Comparison of ENCODE assay signal across 8 cellular contexts in genomic region chr1:101257500-101258325, GRCh38. TPM values are rescaled to one million over a fixed set of nuclear protein-coding genes. Genes with fewer than 3 reads are reported as not detected.
DNase-seq lines count a peak whose midpoint lies in the region; ATAC-seq, FAIRE-seq and TF ChIP-seq lines count a peak whose summit lies in the region.

No MANE protein-coding gene starts in this region.

- H3K4me2 ChIP-seq in K562 (ENCODE audit: insufficient read depth, low read length) (peak overlapping the region; percentile 48), mesendoderm (ENCODE audit: low read length) (no peak overlapping the region)

- no peak overlapping the region for H2BK5ac ChIP-seq in mesendoderm (ENCODE audit: low read length)

- no peak for TF ChIP-seq CTCF in K562 (IDR thresholded peaks at IDR 0.05 in 2 of 3, conservative IDR thresholded peaks at IDR 0.05 in 1 of 3; ENCODE audit: insufficient read depth in 2 of 3, low read depth in 1 of 3, low read length in 3 of 3)

- H3K4me1 ChIP-seq in K562 (replicated peaks in 1 of 2; ENCODE audit: control insufficient read depth in 2 of 2, insufficient read depth in 2 of 2, low read length in 2 of 2) (peaks cover 13 to 42% of the 10 kb centered on the region in 2 experiments), aorta (ENCODE audit: control insufficient read depth in 1 of 2, insufficient read depth in 2 of 2, low read length in 2 of 2) (no peaks in the 10 kb centered on the region), mesendoderm (ENCODE audit: control insufficient read depth, low read depth, low read length) (no peaks in the 10 kb centered on the region)

- H3K27ac ChIP-seq in KOPT-K1 (ENCODE audit: low read depth, low read length, poor library complexity, severe bottlenecking) (peak overlapping the region; percentile 67), K562 (ENCODE audit: extremely low read depth, low read depth, low read length) (peak overlapping the region; percentile 72; the same call in 2 of the 3 replicates), aorta (ENCODE audit: low read depth in 1 of 2, low read length in 2 of 2) (no peak overlapping the region), mesendoderm (ENCODE audit: low read depth, low read length) (no peak overlapping the region)

- ATAC-seq in GM18861 (IDR thresholded peaks at IDR 0.05; ENCODE audit: unreplicated experiment): peak; percentile 91
- ATAC-seq in K562: peak; percentile 93
- peak; percentile 50 for ATAC-seq in aorta (ENCODE audit: low FRiP score)

- CTCF ChIA-PET in K562 (lab: Yijun Ruan, JAX; ENCODE audit: low intra/inter-chr PET ratio): no interaction called here

- no peak overlapping the region for H4K5ac ChIP-seq in mesendoderm (ENCODE audit: low read length)

- no peaks in the 10 kb centered on the region for H3K27me3 ChIP-seq in K562 (ENCODE audit: control insufficient read depth in 2 of 2, insufficient read depth in 2 of 2, low read length in 2 of 2)
- no peaks in the 10 kb centered on the region for H3K27me3 ChIP-seq in aorta (ENCODE audit: control insufficient read depth in 1 of 2, insufficient read depth in 2 of 2, low read length in 1 of 2)
- no peaks in the 10 kb centered on the region for H3K27me3 ChIP-seq in mesendoderm (ENCODE audit: insufficient read depth, low read length, poor library complexity)

- no peak overlapping the region for H2BK15ac ChIP-seq in mesendoderm (replicated peaks; ENCODE audit: low read depth)

- H3K36me3 ChIP-seq in KOPT-K1 (ENCODE audit: insufficient read depth, low read length): no peaks in the 10 kb centered on the region
- no peaks in the 10 kb centered on the region for H3K36me3 ChIP-seq in K562 (ENCODE audit: control insufficient read depth, insufficient read depth, low read length)
- no peaks in the 10 kb centered on the region for H3K36me3 ChIP-seq in aorta (ENCODE audit: control insufficient read depth in 1 of 2, insufficient read depth in 2 of 2, low read length in 1 of 2)
- no peaks in the 10 kb centered on the region for H3K36me3 ChIP-seq in mesendoderm (ENCODE audit: control insufficient read depth, insufficient read depth, low read length)

- intact Hi-C loops in K562 (cut with micrococcal nuclease) (no loop called here), aorta (cut with DNase I) (no loop called here)

- no peak for TF ChIP-seq POLR2A in K562 (conservative IDR thresholded peaks at IDR 0.05)

- H2AFZ ChIP-seq in K562 (ENCODE audit: low read depth, low read length): peak overlapping the region; percentile 78

- H3K9ac ChIP-seq in K562 (ENCODE audit: insufficient read depth in 1 of 2, low read depth in 2 of 2, low read length in 2 of 2) (peak overlapping the region; percentile 30 to 53; a peak in 2 of 4 replicates), mesendoderm (ENCODE audit: low read length) (no peak overlapping the region)

- FAIRE-seq in K562 (lab: Jason Lieb, UNC): peak; percentile 98

- H3K4me3 ChIP-seq in K562: no peak overlapping the region
- H3K4me3 ChIP-seq in aorta (ENCODE audit: low read length in 2 of 2): no peak overlapping the region
- H3K4me3 ChIP-seq in mesendoderm (ENCODE audit: low read length): no peak overlapping the region

- no TSS peak for BruUV-seq in K562 (replicated peaks; lab: Mats Ljungman, UMichigan)

- peak; percentile 31; the same call in 1 of the 2 replicates for TF ChIP-seq EP300 in K562 (IDR thresholded peaks at IDR 0.05; ENCODE audit: low read length)

- no peaks in the 10 kb centered on the region for H3K9me3 ChIP-seq in KOPT-K1 (ENCODE audit: insufficient read depth, low read length, poor library complexity, severe bottlenecking)
- H3K9me3 ChIP-seq in K562 (replicated peaks; ENCODE audit: control insufficient read depth, insufficient read depth, low read depth, low read length): no peaks in the 10 kb centered on the region
- H3K9me3 ChIP-seq in aorta (ENCODE audit: control insufficient read depth, low read length): no peaks in the 10 kb centered on the region

- WGBS in K562 (ENCODE audit: insufficient coverage, low coverage, missing lambda C conversion rate): 13% methylated on average over 3 of the region's 3 CpGs
- WGBS in aorta, 2 donors: 96 to 98% methylated on average over 3 of the region's 3 CpGs
- no CpG with 5 or more reads among the region's 3 CpGs for WGBS in mesendoderm (ENCODE audit: extremely low coverage, insufficient coverage, low lambda C conversion rate)

- no peak overlapping the region for H2BK120ac ChIP-seq in mesendoderm (ENCODE audit: low read depth, low read length)

- no peak overlapping the region for H3K18ac ChIP-seq in mesendoderm (ENCODE audit: low read length)

- H3K79me2 ChIP-seq in K562 (ENCODE audit: control insufficient read depth, insufficient read depth, low read length) (no peaks in the 10 kb centered on the region), mesendoderm (ENCODE audit: control insufficient read depth, insufficient read depth, low read length) (no peaks in the 10 kb centered on the region)

- H3K23ac ChIP-seq in mesendoderm (ENCODE audit: low read length): no peak overlapping the region

- peak; percentile 64 for DNase-seq in H4 (ENCODE audit: low spot score)
- DNase-seq in K562 (ENCODE audit: extremely low read depth in 1 of 4, low spot score in 3 of 4): peak in 3 of 4 experiments; percentile 23 to 94 (median 80)
- no peak for DNase-seq in aorta
- DNase-seq in mesendoderm: no peak
- no peak for DNase-seq in NCI-H2196 treated with DMSO at 0.1 percent for 48 hours (lab: John Stamatoyannopoulos, UW; ENCODE audit: unreplicated experiment)
- DNase-seq in stimulated activated CD4-positive, alpha-beta T cell treated with anti-CD3 and anti-CD28 coated beads, Interleukin-4, amount 100 ng/mL, for 24 hours: no peak

- in situ Hi-C loops in K562 (cut with MboI): no loop called here

- no peaks in the 10 kb centered on the region for H4K20me1 ChIP-seq in K562 (replicated peaks; ENCODE audit: control insufficient read depth, insufficient read depth, low read length)

- no peak for TF ChIP-seq RAD21 in K562 (CRISPR knock-in tag; conservative IDR thresholded peaks at IDR 0.05 in 1 of 2, IDR thresholded peaks at IDR 0.05 in 1 of 2)

- H3K4ac ChIP-seq in mesendoderm (ENCODE audit: low read depth, low read length): no peak overlapping the region

- no peak overlapping the region for H3K56ac ChIP-seq in mesendoderm (ENCODE audit: low read length)

- no peak overlapping the region for H2AK5ac ChIP-seq in mesendoderm (ENCODE audit: low read length)

- no peaks in the 10 kb centered on the region for H3K9me1 ChIP-seq in K562 (ENCODE audit: control insufficient read depth, insufficient read depth, low read length)

- H3K79me1 ChIP-seq in mesendoderm (ENCODE audit: low read length): no peaks in the 10 kb centered on the region

- H4K8ac ChIP-seq in mesendoderm (ENCODE audit: low read depth, low read length): no peak overlapping the region

- POLR2A ChIA-PET in K562 (lab: Yijun Ruan, JAX): interaction anchor here (0.9 kb wide), 1 partner anchor 10 kb away, joined by 4 read pairs; no protein-coding TSS in a partner anchor

TF ChIP-seq in K562, 482 proteins besides CTCF, POLR2A, EP300 and RAD21 (continues in another document):
- TF ChIP-seq ZNF12 (CRISPR knock-in tag; IDR thresholded peaks at IDR 0.05): no peak
- TF ChIP-seq, protein P1, sequence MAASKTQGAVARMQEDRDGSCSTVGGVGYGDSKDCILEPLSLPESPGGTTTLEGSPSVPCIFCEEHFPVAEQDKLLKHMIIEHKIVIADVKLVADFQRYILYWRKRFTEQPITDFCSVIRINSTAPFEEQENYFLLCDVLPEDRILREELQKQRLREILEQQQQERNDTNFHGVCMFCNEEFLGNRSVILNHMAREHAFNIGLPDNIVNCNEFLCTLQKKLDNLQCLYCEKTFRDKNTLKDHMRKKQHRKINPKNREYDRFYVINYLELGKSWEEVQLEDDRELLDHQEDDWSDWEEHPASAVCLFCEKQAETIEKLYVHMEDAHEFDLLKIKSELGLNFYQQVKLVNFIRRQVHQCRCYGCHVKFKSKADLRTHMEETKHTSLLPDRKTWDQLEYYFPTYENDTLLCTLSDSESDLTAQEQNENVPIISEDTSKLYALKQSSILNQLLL (CRISPR knock-in tag; IDR thresholded peaks at IDR 0.05; ENCODE audit: borderline replicate concordance): no peak
- TF ChIP-seq, protein P2, sequence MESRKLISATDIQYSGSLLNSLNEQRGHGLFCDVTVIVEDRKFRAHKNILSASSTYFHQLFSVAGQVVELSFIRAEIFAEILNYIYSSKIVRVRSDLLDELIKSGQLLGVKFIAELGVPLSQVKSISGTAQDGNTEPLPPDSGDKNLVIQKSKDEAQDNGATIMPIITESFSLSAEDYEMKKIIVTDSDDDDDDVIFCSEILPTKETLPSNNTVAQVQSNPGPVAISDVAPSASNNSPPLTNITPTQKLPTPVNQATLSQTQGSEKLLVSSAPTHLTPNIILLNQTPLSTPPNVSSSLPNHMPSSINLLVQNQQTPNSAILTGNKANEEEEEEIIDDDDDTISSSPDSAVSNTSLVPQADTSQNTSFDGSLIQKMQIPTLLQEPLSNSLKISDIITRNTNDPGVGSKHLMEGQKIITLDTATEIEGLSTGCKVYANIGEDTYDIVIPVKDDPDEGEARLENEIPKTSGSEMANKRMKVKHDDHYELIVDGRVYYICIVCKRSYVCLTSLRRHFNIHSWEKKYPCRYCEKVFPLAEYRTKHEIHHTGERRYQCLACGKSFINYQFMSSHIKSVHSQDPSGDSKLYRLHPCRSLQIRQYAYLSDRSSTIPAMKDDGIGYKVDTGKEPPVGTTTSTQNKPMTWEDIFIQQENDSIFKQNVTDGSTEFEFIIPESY (CRISPR knock-in tag; IDR thresholded peaks at IDR 0.05): no peak

RNA-seq across cellular contexts. Expression of gene S1PR1, which starts 20.9 kb away (rescaled TPM):
- total RNA-seq in H4 (2014; rRNA removed; shearing (Covaris generic)): 3.2 and 4.9 TPM in 2 replicates
- total RNA-seq in K562 (2011; cell fraction: chromatin; rRNA removed; ENCODE audit: low replicate concordance): 0.93 and 1.5 TPM in 2 replicates
- 0.92 and 1.3 TPM in 2 replicates for total RNA-seq in K562 (2011; cell fraction: nucleolus; rRNA removed)
- total RNA-seq in K562 (2011; cell fraction: nucleoplasm; rRNA removed): 0.61 and 0.73 TPM in 2 replicates
- total RNA-seq in K562 (2014; rRNA removed) (0.36 and 0.41 TPM in 2 replicates), K562 (2014; rRNA removed; fragmentation: Illumina TruSeq; extraction: Trizol) (0.29 and 0.32 TPM in 2 replicates), K562 (2015; rRNA removed; fragmentation: Illumina TruSeq; extraction: Trizol) (1.2 TPM in 2 replicates), K562 (2021) (0.73 and 1.1 TPM in 2 replicates), aorta (10 to 100 TPM; 51.3 to 71.0 TPM)
- polyA plus RNA-seq in K562 (2011; rRNA removed) (0.85 and 1.0 TPM in 2 replicates), K562 (2014; fragmentation: Illumina TruSeq; extraction: Trizol) (0.43 and 0.54 TPM in 2 replicates), K562 (2014; fragmentation: Nextera tagmentation; extraction: Ambion mirVana) (under 1 TPM; 0.22 to 0.51 TPM), K562 (2014; rRNA removed) (0.32 and 0.34 TPM in 2 replicates), aorta (1 to 10 TPM; 3.1 to 9.1 TPM)
- 1.4 and 1.7 TPM in 2 replicates for polyA plus RNA-seq in K562 (2011; cell fraction: cytosol; rRNA removed)
- polyA plus RNA-seq in K562 (2011; cell fraction: nucleus; rRNA removed): 2.9 and 4.5 TPM in 2 replicates
- 1.6 and 1.9 TPM in 2 replicates for polyA plus RNA-seq in K562 (2012)
- polyA minus RNA-seq in K562 (2011; rRNA and poly(A)+ RNA removed): 1.7 TPM in 2 replicates
- 0.95 TPM in 1 of 2 replicates, not detected in the other for polyA minus RNA-seq in K562 (2011; cell fraction: cytosol; rRNA and poly(A)+ RNA removed)
- 2.7 and 3.4 TPM in 2 replicates for polyA minus RNA-seq in K562 (2011; cell fraction: nucleus; rRNA and poly(A)+ RNA removed)
- 0.52 TPM for polyA plus RNA-seq in mesendoderm (2013, experiment 1 of 2)
- polyA plus RNA-seq in mesendoderm (2013, experiment 2 of 2): 0.53 TPM

Comparison
In these comparisons a context has a peak if more than half of its experiments do, and no peak if none do; other contexts are left out.
1. DNase-seq: peak in H4 (single experiment) and K562 (3 of 4); none in aorta (0 of 2), mesendoderm (single experiment), NCI-H2196 treated with DMSO at 0.1 percent for 48 hours (single experiment) and stimulated activated CD4-positive, alpha-beta T cell treated with anti-CD3 and anti-CD28 coated beads, Interleukin-4, amount 100 ng/mL, for 24 hours (single experiment).
2. H3K27ac ChIP-seq: peak in KOPT-K1 (single experiment) and K562 (single experiment); none in aorta (0 of 2) and mesendoderm (single experiment).
3. Peak in every context shown above with its lines, with median percentiles within 50 percentile points of each other: ATAC-seq.